Comparison of ENCODE assay signal across 1 cellular context in genomic region chr3:194682651-194683310, GRCh38.
TF ChIP-seq lines count a peak whose summit lies in the region.

No MANE protein-coding gene starts in this region.

TF ChIP-seq in GM23338, 12 proteins besides CTCF, POLR2A, EP300 and RAD21 (continued from another document):
- TF ChIP-seq ZNF114 (CRISPR knock-in tag; IDR thresholded peaks at IDR 0.05) = no peak
- TF ChIP-seq POLR2AphosphoS5 (IDR thresholded peaks at IDR 0.05; ENCODE audit: low read depth) = no peak
- TF ChIP-seq STAT1 (IDR thresholded peaks at IDR 0.05; ENCODE audit: unreplicated experiment) = no peak
- TF ChIP-seq NANOG (IDR thresholded peaks at IDR 0.05; ENCODE audit: borderline replicate concordance) = no peak
- no peak for TF ChIP-seq ETS1 (IDR thresholded peaks at IDR 0.05)
- no peak for TF ChIP-seq ZNF331 (CRISPR knock-in tag; IDR thresholded peaks at IDR 0.05; ENCODE audit: low read depth)
- TF ChIP-seq JUNB (IDR thresholded peaks at IDR 0.05; ENCODE audit: unreplicated experiment) = no peak
- TF ChIP-seq EZH2 (IDR thresholded peaks at IDR 0.05; ENCODE audit: low read depth, unreplicated experiment) = no peak
- TF ChIP-seq CREB1 (CRISPR knock-in tag; IDR thresholded peaks at IDR 0.05; ENCODE audit: low read depth) = no peak
TF ChIP-seq in GM23338: peak in this region for 0.
